ENCODE assay signal across 12 cellular contexts in genomic region chr11:130269544-130269943, GRCh38. TPM values are rescaled to one million over a fixed set of nuclear protein-coding genes. Genes with fewer than 3 reads are reported as not detected.
A peak's percentile ranks its signal among the peaks of the same experiment; 100 is the strongest.
DNase-seq lines count a peak whose midpoint lies in the region; ATAC-seq and FAIRE-seq lines count a peak whose summit lies in the region.
"Had no signal": no experiment of that assay in that cellular context is flagged by ENCODE, and none has a peak within 500 bp of the region (broad histone marks: within the 10 kb centered on the region; RNA-seq: fewer than 3 reads in every experiment).

No MANE protein-coding gene starts in this region.

- peak; percentile 33 for FAIRE-seq in islet of Langerhans (lab: Jason Lieb, UNC)

- no peak for DNase-seq in effector CD8-positive, alpha-beta T cell (lab: John Stamatoyannopoulos, UW)
- DNase-seq in activated effector memory CD4-positive, alpha-beta T cell treated with Interleukin-2 at 50 U/mL for 16 hours = no peak
- DNase-seq in HT-29 (ENCODE audit: low spot score) = no peak
- DNase-seq in iPS-NIHi7 (ENCODE audit: extremely low spot score) = no peak
- DNase-seq: activated CD4-positive, alpha-beta T cell treated with anti-CD3 and anti-CD28 coated beads for 48 hours; DMS 273 treated with DMSO at 0.1 percent for 48 hours; effector CD4-positive, alpha-beta T cell; H9 had no signal

- peak; percentile 90 for ATAC-seq in GM19035 (IDR thresholded peaks at IDR 0.05; ENCODE audit: unreplicated experiment)
- ATAC-seq in HG02623 (IDR thresholded peaks at IDR 0.05; ENCODE audit: unreplicated experiment) = peak; percentile 87
- peak; percentile 73 for ATAC-seq in HG03457 (IDR thresholded peaks at IDR 0.05; ENCODE audit: unreplicated experiment)

RNA-seq across cellular contexts. Expression of gene ZBTB44, which starts 45.2 kb away (rescaled TPM):
- total RNA-seq in HT-29 (2014; rRNA removed; shearing (Covaris generic)) = 21.1 and 23.9 TPM in 2 replicates
